21 cellular contexts compared by ENCODE assay signal in genomic region chr2:199778655-199779054, GRCh38.
"Had no signal": no experiment of that assay in that cellular context is flagged by ENCODE, and none has a peak within 500 bp of the region (broad histone marks: within the 10 kb centered on the region; RNA-seq: fewer than 3 reads in every experiment).

No MANE protein-coding gene starts in this region.

- H3K4me1 ChIP-seq: gastroesophageal sphincter had no signal

- H3K27ac ChIP-seq: coronary artery, dorsolateral prefrontal cortex, gastroesophageal sphincter, skin epidermis had no signal

- DNase-seq: dorsolateral prefrontal cortex; effector memory CD4-positive, alpha-beta T cell; foreskin fibroblast; glutamatergic neuron; islet precursor cell; mammary epithelial cell; natural killer cell; posterior cingulate gyrus; stimulated activated CD4-positive, alpha-beta T cell treated with anti-CD3 and anti-CD28 coated beads, Interleukin-2, amount 100 ng/mL, for 24 hours; stimulated activated CD4-positive, alpha-beta T cell treated with anti-CD3 and anti-CD28 coated beads, Interleukin-4, amount 100 ng/mL, for 4 hours; stimulated activated naive B cell treated with anti-CD40 and anti-IgM and Interleukin-4, amounts not matched to agents 10 μg/mL and 1 μg/mL and 100 μg/mL, for 72 hours; stimulated activated naive CD8-positive, alpha-beta T cell treated with anti-CD3 and anti-CD28 coated beads, Interleukin-15, amount 100 ng/mL, for 72 hours; substantia nigra; trophoblast cell had no signal

- H3K27me3 Mint-ChIP-seq: stimulated activated naive B cell treated with anti-CD40 and anti-IgM and Interleukin-4, amounts not matched to agents 10 μg/mL and 1 μg/mL and 100 μg/mL, for 72 hours; stimulated activated naive CD8-positive, alpha-beta T cell treated with anti-CD3 and anti-CD28 coated beads, Interleukin-15, amount 100 ng/mL, for 72 hours had no signal

- H3K36me3 Mint-ChIP-seq: natural killer cell; stimulated activated naive B cell treated with anti-CD40 and anti-IgM and Interleukin-4, amounts not matched to agents 10 μg/mL and 1 μg/mL and 100 μg/mL, for 72 hours had no signal

- H3K4me1 Mint-ChIP-seq: natural killer cell; neural crest cell; stimulated activated naive CD8-positive, alpha-beta T cell treated with anti-CD3 and anti-CD28 coated beads, Interleukin-15, amount 100 ng/mL, for 72 hours had no signal

- ATAC-seq: esophagus mucosa; gastroesophageal sphincter; left lobe of liver; natural killer cell; sciatic nerve; stimulated activated naive B cell treated with anti-CD40 and anti-IgM and Interleukin-4, amounts not matched to agents 10 μg/mL and 1 μg/mL and 100 μg/mL, for 72 hours; stimulated activated naive CD8-positive, alpha-beta T cell treated with anti-CD3 and anti-CD28 coated beads, Interleukin-15, amount 100 ng/mL, for 72 hours had no signal

- H3K9me3 Mint-ChIP-seq: natural killer cell; stimulated activated naive B cell treated with anti-CD40 and anti-IgM and Interleukin-4, amounts not matched to agents 10 μg/mL and 1 μg/mL and 100 μg/mL, for 72 hours; stimulated activated naive CD8-positive, alpha-beta T cell treated with anti-CD3 and anti-CD28 coated beads, Interleukin-15, amount 100 ng/mL, for 72 hours had no signal

- H3K9me3 ChIP-seq: gastroesophageal sphincter had no signal

- H3K27me3 ChIP-seq: dorsolateral prefrontal cortex, gastroesophageal sphincter had no signal

- H3K27ac Mint-ChIP-seq: natural killer cell; stimulated activated naive B cell treated with anti-CD40 and anti-IgM and Interleukin-4, amounts not matched to agents 10 μg/mL and 1 μg/mL and 100 μg/mL, for 72 hours; stimulated activated naive CD8-positive, alpha-beta T cell treated with anti-CD3 and anti-CD28 coated beads, Interleukin-15, amount 100 ng/mL, for 72 hours had no signal

- H3K4me3 ChIP-seq: coronary artery, dorsolateral prefrontal cortex, gastroesophageal sphincter, skin epidermis had no signal

- H3K4me3 Mint-ChIP-seq: natural killer cell; neural crest cell; stimulated activated naive B cell treated with anti-CD40 and anti-IgM and Interleukin-4, amounts not matched to agents 10 μg/mL and 1 μg/mL and 100 μg/mL, for 72 hours; stimulated activated naive CD8-positive, alpha-beta T cell treated with anti-CD3 and anti-CD28 coated beads, Interleukin-15, amount 100 ng/mL, for 72 hours had no signal

- H3K36me3 ChIP-seq: gastroesophageal sphincter had no signal
